Comparison of ENCODE assay signal across 1 cellular context in genomic region chr19:55553217-55554182, GRCh38.
TF ChIP-seq lines count a peak whose summit lies in the region.

No MANE protein-coding gene starts in this region.

TF ChIP-seq in GM23338, 12 proteins besides CTCF, POLR2A, EP300 and RAD21 (continued from another document):
- TF ChIP-seq ZNF462 (CRISPR knock-in tag; IDR thresholded peaks at IDR 0.05): no peak
- no peak for TF ChIP-seq JUNB (IDR thresholded peaks at IDR 0.05; ENCODE audit: unreplicated experiment)
- no peak for TF ChIP-seq EZH2 (IDR thresholded peaks at IDR 0.05; ENCODE audit: low read depth, unreplicated experiment)
- TF ChIP-seq POLR2AphosphoS5 (IDR thresholded peaks at IDR 0.05; ENCODE audit: low read depth): no peak
- TF ChIP-seq CREB1 (CRISPR knock-in tag; IDR thresholded peaks at IDR 0.05; ENCODE audit: low read depth): no peak
- no peak for TF ChIP-seq ZNF331 (CRISPR knock-in tag; IDR thresholded peaks at IDR 0.05; ENCODE audit: low read depth)
- TF ChIP-seq STAT1 (IDR thresholded peaks at IDR 0.05; ENCODE audit: unreplicated experiment): no peak
TF ChIP-seq in GM23338: peak in this region for 0.
